Comparison of ENCODE assay signal across 15 cellular contexts in genomic region chr19:933553-933882, GRCh38. TPM values are rescaled to one million over a fixed set of nuclear protein-coding genes. Genes with fewer than 3 reads are reported as not detected.
DNase-seq lines count a peak whose midpoint lies in the region; ATAC-seq, FAIRE-seq and TF ChIP-seq lines count a peak whose summit lies in the region.
"Had no signal": no experiment of that assay in that cellular context is flagged by ENCODE, and none has a peak within 500 bp of the region (broad histone marks: within the 10 kb centered on the region; RNA-seq: fewer than 3 reads in every experiment).

No MANE protein-coding gene starts in this region.

- peaks cover 0 to 53% of the 10 kb centered on the region in 2 experiments; a peak in 3 of 4 replicates for H3K79me2 ChIP-seq in H1 (ENCODE audit: control insufficient read depth in 1 of 2, insufficient read depth in 2 of 2, low read length in 2 of 2)

- H3K23me2 ChIP-seq in H1 (ENCODE audit: low read depth, low read length), result no peaks in the 10 kb centered on the region

- no peak for TF ChIP-seq EP300 in H1 (IDR thresholded peaks at IDR 0.05; ENCODE audit: borderline replicate concordance in 1 of 2, low read depth in 2 of 2, low read length in 2 of 2)

- no peak overlapping the region for H3K9ac ChIP-seq in H1 (replicated peaks in 1 of 4; ENCODE audit: extremely low read depth in 1 of 4, low read depth in 3 of 4, low read length in 3 of 4)

- H2BK5ac ChIP-seq in H1 (ENCODE audit: low read depth, low read length), result peak overlapping the region; percentile 66; the same call in 1 of the 2 replicates

- peaks cover 12% of the 10 kb centered on the region for H3K36me3 Mint-ChIP-seq in osteocyte (ENCODE audit: unreplicated experiment)
- peaks cover 29% of the 10 kb centered on the region for H3K36me3 Mint-ChIP-seq in activated T-helper 17 cell treated with anti-CD3 and anti-CD28 coated beads, Interleukin-2, amount 50 U/mL, for 72 hours (ENCODE audit: low read depth)

- no peak overlapping the region for H2AK5ac ChIP-seq in H1 (ENCODE audit: low read depth, low read length)

- in situ Hi-C loops in Panc1 (cut with HindIII; ENCODE audit: low pct_unique_long_range_greater_than_20kb, low sequenced_read_pairs), result no loop called here

- H3K4me3 ChIP-seq in AG04450 (ENCODE audit: low read depth, low read length) (no peak overlapping the region), Panc1 (ENCODE audit: low read depth in 2 of 2, low read length in 2 of 2) (no peak overlapping the region), H1 (ENCODE audit: extremely low read depth in 1 of 4, insufficient read depth in 2 of 4, low read depth in 3 of 4, low read length in 4 of 4) (no peak overlapping the region)

- no peak overlapping the region for H3K23ac ChIP-seq in H1 (ENCODE audit: insufficient read length)

- H3K4ac ChIP-seq in H1 (replicated peaks; ENCODE audit: insufficient read length, low read depth, low read length), result no peak overlapping the region

- H3K14ac ChIP-seq in H1 (ENCODE audit: insufficient read length), result no peak overlapping the region

- no TSS peak for BruUV-seq in Panc1 (replicated peaks; lab: Mats Ljungman, UMichigan)

- H3K9me3 Mint-ChIP-seq in osteocyte (ENCODE audit: unreplicated experiment), result no peaks in the 10 kb centered on the region
- no peaks in the 10 kb centered on the region for H3K9me3 Mint-ChIP-seq in activated T-helper 17 cell treated with anti-CD3 and anti-CD28 coated beads, Interleukin-2, amount 50 U/mL, for 72 hours
- H3K9me3 Mint-ChIP-seq: activated naive CD4-positive, alpha-beta T cell treated with anti-CD3 and anti-CD28 coated beads for 36 hours; stimulated activated naive CD8-positive, alpha-beta T cell treated with anti-CD3 and anti-CD28 coated beads, Interleukin-15, Interleukin-2, amounts not matched to agents 100 ng/mL and 50 ng/mL, for 24 hours had no signal

- H3K4me1 Mint-ChIP-seq in osteocyte (ENCODE audit: unreplicated experiment), result peaks cover 43% of the 10 kb centered on the region
- peaks cover 4% of the 10 kb centered on the region for H3K4me1 Mint-ChIP-seq in activated T-helper 17 cell treated with anti-CD3 and anti-CD28 coated beads, Interleukin-2, amount 50 U/mL, for 72 hours

- H2AFZ ChIP-seq in H1 (ENCODE audit: low read length), result no peak overlapping the region

- H4K8ac ChIP-seq in H1 (ENCODE audit: extremely low read depth, insufficient read depth, low read length), result peak overlapping the region; percentile 29; the same call in 1 of the 2 replicates

- POLR2A ChIA-PET in AG04450 (lab: Yijun Ruan, JAX) (interaction anchor here (0.8 to 2.3 kb wide), 5 partner anchors 28 to 336 kb away, joined by 3 to 11 read pairs (median 4); partner anchors contain the start of genes CIRBP and WDR18), Panc1 (lab: Charles Lee) (no interaction called here), H1 (lab: Charles Lee; ENCODE audit: partially characterized antibody) (interaction anchor here (0.6 to 1.9 kb wide), 6 partner anchors 11 to 130 kb away, joined by 3 to 6 read pairs (median 3); no protein-coding TSS in a partner anchor)

- TF ChIP-seq CTCF in AG04450 (IDR thresholded peaks at IDR 0.05; ENCODE audit: low read depth, low read length) (no peak), Panc1 (IDR thresholded peaks at IDR 0.05) (no peak), H1 (IDR thresholded peaks at IDR 0.05; ENCODE audit: control extremely low read depth in 1 of 3, insufficient read depth in 1 of 3, low read depth in 1 of 3, low read length in 3 of 3) (no peak), osteocyte (IDR thresholded peaks at IDR 0.05) (no peak)

- H3K27me3 ChIP-seq in AG04450 (ENCODE audit: control insufficient read depth, insufficient read depth, low read length), result no peaks in the 10 kb centered on the region
- no peaks in the 10 kb centered on the region for H3K27me3 ChIP-seq in Panc1 (ENCODE audit: control insufficient read depth, insufficient read depth, low read length)
- H3K27me3 ChIP-seq in H1 (replicated peaks in 1 of 4; ENCODE audit: control insufficient read depth in 3 of 4, extremely low read depth in 1 of 4, insufficient read depth in 3 of 4, low read length in 3 of 4), result no peaks in the 10 kb centered on the region

- ATAC-seq in Panc1 (peak; percentile 9), HG02973 (IDR thresholded peaks at IDR 0.05; ENCODE audit: unreplicated experiment) (no peak)
- no peak for ATAC-seq in activated T-helper 17 cell treated with anti-CD3 and anti-CD28 coated beads, Interleukin-2, amount 50 U/mL, for 72 hours (replicated peaks)

- H2BK15ac ChIP-seq in H1 (ENCODE audit: low read length), result no peak overlapping the region

- H3K4me1 ChIP-seq in Panc1 (ENCODE audit: control insufficient read depth, insufficient read depth, low read length), result peaks cover 23% of the 10 kb centered on the region
- H3K4me1 ChIP-seq in H1 (replicated peaks in 1 of 4; ENCODE audit: control insufficient read depth in 3 of 4, insufficient read depth in 4 of 4, low read length in 3 of 4), result peaks cover 0 to 16% (median 5%) of the 10 kb centered on the region in 4 experiments; a peak in 5 of 7 replicates

- H3K18ac ChIP-seq in H1 (ENCODE audit: extremely low read depth, low read length), result no peak overlapping the region; the same call in 1 of the 2 replicates

- CTCF ChIA-PET in AG04450 (lab: Charles Lee), result interaction anchor here (0.5 kb wide), 1 partner anchor 163 kb away, joined by 4 read pairs; no protein-coding TSS in a partner anchor
- CTCF ChIA-PET in Panc1 (lab: Charles Lee), result no interaction called here
- CTCF ChIA-PET in H1 (lab: Charles Lee; ENCODE audit: partially characterized antibody), result interaction anchor here (0.8 to 1.5 kb wide), 3 partner anchors 10 to 48 kb away, joined by 3 read pairs; no protein-coding TSS in a partner anchor

- no peak overlapping the region for H2BK20ac ChIP-seq in H1 (ENCODE audit: low read length)

- peak overlapping the region; percentile 44 for H4K91ac ChIP-seq in H1 (replicated peaks; ENCODE audit: insufficient read length, low read length)

- DNase-seq in AG04450 (ENCODE audit: low read depth, low spot score) (no peak), Panc1 (ENCODE audit: low read depth, low spot score) (no peak), H1 (ENCODE audit: low read depth in 1 of 2, low spot score in 2 of 2) (no peak), osteocyte (ENCODE audit: extremely low spot score, unreplicated experiment) (no peak), NCI-H526 (lab: John Stamatoyannopoulos, UW) (no peak), NCI-H1092 (lab: John Stamatoyannopoulos, UW) (no peak)
- DNase-seq: activated CD4-positive, alpha-beta memory T cell treated with anti-CD3 and anti-CD28 coated beads, Interleukin-2, amount 10 ng/mL, durations not matched to agents 7 days and 5 days; activated naive CD4-positive, alpha-beta T cell treated with anti-CD3 and anti-CD28 coated beads for 36 hours; stimulated activated CD4-positive, alpha-beta T cell treated with anti-CD3 and anti-CD28 coated beads, Interleukin-1b, Interleukin-23, amount 100 ng/mL, for 48 hours had no signal

- H3K36me3 ChIP-seq in Panc1 (ENCODE audit: control insufficient read depth, insufficient read depth, low read length) (no peaks in the 10 kb centered on the region), H1 (ENCODE audit: control insufficient read depth in 2 of 4, insufficient read depth in 4 of 4, low read length in 3 of 4) (peaks cover 3 to 19% (median 12%) of the 10 kb centered on the region in 4 experiments; a peak in 7 of 8 replicates)

- TF ChIP-seq POLR2A in H1 (IDR thresholded peaks at IDR 0.05; ENCODE audit: control extremely low read depth in 1 of 2, low read depth in 2 of 2, low read length in 2 of 2), result no peak

- WGBS in H1 (ENCODE audit: extremely low coverage in 1 of 2, insufficient coverage in 1 of 2, insufficient read length in 1 of 2, insufficient replicate concordance in 2 of 2, low coverage in 1 of 2, low lambda C conversion rate in 2 of 2, missing lambda C conversion rate in 1 of 2), 2 experiments, result 92% methylated on average over 12 of the region's 14 CpGs; no CpG with 5 or more reads in 1 of the 2 experiments

- H3K27ac Mint-ChIP-seq in osteocyte (ENCODE audit: unreplicated experiment), result peak overlapping the region; percentile 65
- H3K27ac Mint-ChIP-seq in activated T-helper 17 cell treated with anti-CD3 and anti-CD28 coated beads, Interleukin-2, amount 50 U/mL, for 72 hours, result no peak overlapping the region
- H3K27ac Mint-ChIP-seq: activated CD4-positive, alpha-beta memory T cell treated with anti-CD3 and anti-CD28 coated beads, Interleukin-2, amount 10 ng/mL, durations not matched to agents 7 days and 5 days; activated naive CD4-positive, alpha-beta T cell treated with anti-CD3 and anti-CD28 coated beads for 36 hours; stimulated activated naive CD8-positive, alpha-beta T cell treated with anti-CD3 and anti-CD28 coated beads, Interleukin-15, Interleukin-2, amounts not matched to agents 100 ng/mL and 50 ng/mL, for 24 hours had no signal

- intact Hi-C loops in Panc1 (cut with micrococcal nuclease; ENCODE audit: unreplicated experiment), result no loop called here

- H2BK120ac ChIP-seq in H1 (replicated peaks; ENCODE audit: low read depth, low read length), result peak overlapping the region; percentile 22

- H2BK12ac ChIP-seq in H1 (ENCODE audit: low read depth, low read length), result no peak overlapping the region

- no peak for TF ChIP-seq RAD21 in H1 (IDR thresholded peaks at IDR 0.05 in 1 of 2, conservative IDR thresholded peaks at IDR 0.05 in 1 of 2; ENCODE audit: low read depth in 2 of 2, low read length in 2 of 2)

- peaks cover 7% of the 10 kb centered on the region; the same call in 1 of the 2 replicates for H3K79me1 ChIP-seq in H1 (ENCODE audit: low read depth, low read length)

- no peak overlapping the region for H3K56ac ChIP-seq in H1 (replicated peaks; ENCODE audit: insufficient read length, low read depth, low read length)

- H3K4me3 Mint-ChIP-seq in osteocyte (ENCODE audit: unreplicated experiment), result no peak overlapping the region
- H3K4me3 Mint-ChIP-seq in activated T-helper 17 cell treated with anti-CD3 and anti-CD28 coated beads, Interleukin-2, amount 50 U/mL, for 72 hours, result no peak overlapping the region
- H3K4me3 Mint-ChIP-seq: stimulated activated naive CD8-positive, alpha-beta T cell treated with anti-CD3 and anti-CD28 coated beads, Interleukin-15, Interleukin-2, amounts not matched to agents 100 ng/mL and 50 ng/mL, for 24 hours had no signal

- no peak overlapping the region for H4K5ac ChIP-seq in H1 (ENCODE audit: insufficient read length, low read depth, low read length)

- peaks cover 3 to 20% of the 10 kb centered on the region in 2 experiments for H4K20me1 ChIP-seq in H1 (replicated peaks in 1 of 2; ENCODE audit: control insufficient read depth in 1 of 2, insufficient read depth in 2 of 2, low read length in 2 of 2)

- peak overlapping the region; percentile 91 for H3K27ac ChIP-seq in AG04450 (ENCODE audit: low read depth, low read length)
- no peak overlapping the region for H3K27ac ChIP-seq in Panc1 (ENCODE audit: low read length)
- 0 out of 2 replicates have a peak overlapping the region, but pooled peaks have one; percentile 39 for H3K27ac ChIP-seq in H1 (ENCODE audit: low read depth, low read length)

- no peak for FAIRE-seq in H1 (lab: Jason Lieb, UNC)
- FAIRE-seq: GM18507 had no signal

- H3K9me3 ChIP-seq in AG04450 (ENCODE audit: control insufficient read depth, insufficient read depth, low read length) (peaks cover 7% of the 10 kb centered on the region; the same call in 1 of the 2 replicates), Panc1 (ENCODE audit: control insufficient read depth, insufficient read depth, low read depth, low read length) (no peaks in the 10 kb centered on the region), H1 (ENCODE audit: insufficient read depth in 2 of 2, low read depth in 1 of 2, low read length in 1 of 2) (no peaks in the 10 kb centered on the region)

- no peaks in the 10 kb centered on the region for H3K27me3 Mint-ChIP-seq in osteocyte (ENCODE audit: unreplicated experiment)
- H3K27me3 Mint-ChIP-seq in activated T-helper 17 cell treated with anti-CD3 and anti-CD28 coated beads, Interleukin-2, amount 50 U/mL, for 72 hours, result no peaks in the 10 kb centered on the region
- H3K27me3 Mint-ChIP-seq: activated CD4-positive, alpha-beta memory T cell treated with anti-CD3 and anti-CD28 coated beads, Interleukin-2, amount 10 ng/mL, durations not matched to agents 7 days and 5 days; stimulated activated naive CD8-positive, alpha-beta T cell treated with anti-CD3 and anti-CD28 coated beads, Interleukin-15, Interleukin-2, amounts not matched to agents 100 ng/mL and 50 ng/mL, for 24 hours had no signal

- no peak overlapping the region for H3K4me2 ChIP-seq in H1 (ENCODE audit: insufficient read depth in 1 of 2, low read depth in 2 of 2, low read length in 2 of 2)

RNA-seq across cellular contexts. Expression of gene ARID3A, which starts 7.7 kb away (rescaled TPM):
- 7.6 and 12.2 TPM in 2 replicates for polyA plus RNA-seq in AG04450 (2011; rRNA removed)
- 29.7 and 32.4 TPM in 2 replicates for polyA minus RNA-seq in AG04450 (2011; rRNA and poly(A)+ RNA removed)
- total RNA-seq in Panc1 (2021; ENCODE audit: unreplicated experiment), result 28.9 TPM
- 27.8 TPM for polyA plus RNA-seq in Panc1 (2012; ENCODE audit: insufficient read length)
- total RNA-seq in H1 (2021; fragmentation: NEBNext Ultra II Directional; extraction: Animal tissue kit (Norgen Biotek cat#: 25700)), result 77.4 and 78.4 TPM in 2 replicates
- 40.5 and 59.3 TPM in 2 replicates for polyA plus RNA-seq in H1 (2011; rRNA removed)
- polyA plus RNA-seq in H1 (2011; cell fraction: cytosol; rRNA removed), result 36.7 TPM
- polyA plus RNA-seq in H1 (2011; cell fraction: nucleus; rRNA removed), result 81.3 TPM
- 54.1 to 64.5 TPM (median 58.9 TPM) in 4 replicates for polyA plus RNA-seq in H1 (2012, experiment 1 of 2)
- 42.7 TPM for polyA plus RNA-seq in H1 (2012, experiment 2 of 2)
- 56.0 TPM for polyA plus RNA-seq in H1 (2013, experiment 1 of 2)
- 52.3 TPM for polyA plus RNA-seq in H1 (2013, experiment 2 of 2)
- 69.0 and 86.2 TPM in 2 replicates for polyA minus RNA-seq in H1 (2011; rRNA and poly(A)+ RNA removed)
- polyA minus RNA-seq in H1 (2011; cell fraction: cytosol; rRNA and poly(A)+ RNA removed), result 101 TPM
- polyA minus RNA-seq in H1 (2011; cell fraction: nucleus; rRNA and poly(A)+ RNA removed), result 66.4 TPM
- total RNA-seq in osteocyte, result 16.8 and 17.0 TPM in 2 replicates
- 10 to 100 TPM; 50.3 to 79.3 TPM for total RNA-seq in activated T-helper 17 cell treated with anti-CD3 and anti-CD28 coated beads, Interleukin-2, amount 50 U/mL, for 72 hours

RNA-seq across cellular contexts. Expression of gene KISS1R, which starts 16.4 kb away (rescaled TPM):
- polyA plus RNA-seq in AG04450 (2011; rRNA removed) (not detected in 2 replicates), H1 (2011; rRNA removed) (2.7 and 5.1 TPM in 2 replicates)
- not detected in 2 replicates for polyA minus RNA-seq in AG04450 (2011; rRNA and poly(A)+ RNA removed)
- total RNA-seq in Panc1 (2021; ENCODE audit: unreplicated experiment) (0.92 TPM), osteocyte (0.47 and 1.7 TPM in 2 replicates)
- 6.5 TPM for polyA plus RNA-seq in Panc1 (2012; ENCODE audit: insufficient read length)
- 2.3 and 2.6 TPM in 2 replicates for total RNA-seq in H1 (2021; fragmentation: NEBNext Ultra II Directional; extraction: Animal tissue kit (Norgen Biotek cat#: 25700))
- polyA plus RNA-seq in H1 (2011; cell fraction: cytosol; rRNA removed), result 3.4 TPM
- polyA plus RNA-seq in H1 (2011; cell fraction: nucleus; rRNA removed), result 10.4 TPM
- polyA plus RNA-seq in H1 (2012, experiment 1 of 2), result 1.2 to 2.3 TPM (median 1.8 TPM) in 4 replicates
- 1.5 TPM for polyA plus RNA-seq in H1 (2012, experiment 2 of 2)
- polyA plus RNA-seq in H1 (2013, experiment 1 of 2), result 3.0 TPM
- 2.4 TPM for polyA plus RNA-seq in H1 (2013, experiment 2 of 2)
- 0.32 and 0.68 TPM in 2 replicates for polyA minus RNA-seq in H1 (2011; rRNA and poly(A)+ RNA removed)
- polyA minus RNA-seq in H1 (2011; cell fraction: cytosol; rRNA and poly(A)+ RNA removed), result 0.88 TPM
- polyA minus RNA-seq in H1 (2011; cell fraction: nucleus; rRNA and poly(A)+ RNA removed), result 0.80 TPM
- total RNA-seq in activated T-helper 17 cell treated with anti-CD3 and anti-CD28 coated beads, Interleukin-2, amount 50 U/mL, for 72 hours, result 10 to 100 TPM; 17.5 to 53.1 TPM
- total RNA-seq: dermis blood vessel endothelial cell had no signal

RNA-seq across cellular contexts. Expression of gene R3HDM4, which starts 20.5 kb away (rescaled TPM):
- polyA plus RNA-seq in AG04450 (2011; rRNA removed), result 24.0 and 30.9 TPM in 2 replicates
- 16.4 and 20.4 TPM in 2 replicates for polyA minus RNA-seq in AG04450 (2011; rRNA and poly(A)+ RNA removed)
- total RNA-seq in Panc1 (2021; ENCODE audit: unreplicated experiment), result 43.5 TPM
- 39.7 TPM for polyA plus RNA-seq in Panc1 (2012; ENCODE audit: insufficient read length)
- total RNA-seq in H1 (2021; fragmentation: NEBNext Ultra II Directional; extraction: Animal tissue kit (Norgen Biotek cat#: 25700)), result 76.1 and 76.8 TPM in 2 replicates
- polyA plus RNA-seq in H1 (2011; rRNA removed), result 102 and 151 TPM in 2 replicates
- 65.9 TPM for polyA plus RNA-seq in H1 (2011; cell fraction: cytosol; rRNA removed)
- 119 TPM for polyA plus RNA-seq in H1 (2011; cell fraction: nucleus; rRNA removed)
- polyA plus RNA-seq in H1 (2012, experiment 1 of 2), result 45.6 to 106 TPM (median 70.3 TPM) in 4 replicates
- 76.6 TPM for polyA plus RNA-seq in H1 (2012, experiment 2 of 2)
- 118 TPM for polyA plus RNA-seq in H1 (2013, experiment 1 of 2)
- polyA plus RNA-seq in H1 (2013, experiment 2 of 2), result 105 TPM
- 24.5 and 26.8 TPM in 2 replicates for polyA minus RNA-seq in H1 (2011; rRNA and poly(A)+ RNA removed)
- polyA minus RNA-seq in H1 (2011; cell fraction: cytosol; rRNA and poly(A)+ RNA removed), result 31.3 TPM
- polyA minus RNA-seq in H1 (2011; cell fraction: nucleus; rRNA and poly(A)+ RNA removed), result 24.6 TPM
- total RNA-seq in osteocyte, result 61.1 and 63.5 TPM in 2 replicates
- total RNA-seq in activated T-helper 17 cell treated with anti-CD3 and anti-CD28 coated beads, Interleukin-2, amount 50 U/mL, for 72 hours, result 10 to 100 TPM; 78.5 to 79.3 TPM

RNA-seq across cellular contexts. Expression of gene RNU6-9, which starts 40.2 kb away (rescaled TPM):
- polyA plus RNA-seq in AG04450 (2011; rRNA removed) (not detected in 2 replicates), H1 (2011; rRNA removed) (not detected in 2 replicates)
- polyA minus RNA-seq in AG04450 (2011; rRNA and poly(A)+ RNA removed), result under 0.01 TPM in 1 of 2 replicates, not detected in the other
- total RNA-seq in Panc1 (2021; ENCODE audit: unreplicated experiment) (not detected), osteocyte (not detected in 2 replicates)
- polyA plus RNA-seq in Panc1 (2012; ENCODE audit: insufficient read length), result not detected
- not detected in 2 replicates for total RNA-seq in H1 (2021; fragmentation: NEBNext Ultra II Directional; extraction: Animal tissue kit (Norgen Biotek cat#: 25700))
- polyA plus RNA-seq in H1 (2011; cell fraction: cytosol; rRNA removed), result not detected
- polyA plus RNA-seq in H1 (2011; cell fraction: nucleus; rRNA removed), result not detected
- polyA plus RNA-seq in H1 (2012, experiment 1 of 2), result not detected in 4 replicates
- polyA plus RNA-seq in H1 (2012, experiment 2 of 2), result not detected
- not detected for polyA plus RNA-seq in H1 (2013, experiment 1 of 2)
- not detected for polyA plus RNA-seq in H1 (2013, experiment 2 of 2)
- polyA minus RNA-seq in H1 (2011; rRNA and poly(A)+ RNA removed), result under 0.01 TPM in 1 of 2 replicates, not detected in the other
- polyA minus RNA-seq in H1 (2011; cell fraction: cytosol; rRNA and poly(A)+ RNA removed), result not detected
- polyA minus RNA-seq in H1 (2011; cell fraction: nucleus; rRNA and poly(A)+ RNA removed), result not detected
- not detected for total RNA-seq in activated T-helper 17 cell treated with anti-CD3 and anti-CD28 coated beads, Interleukin-2, amount 50 U/mL, for 72 hours
- total RNA-seq: activated CD4-positive, alpha-beta memory T cell treated with anti-CD3 and anti-CD28 coated beads, Interleukin-2, amount 10 ng/mL, durations not matched to agents 7 days and 5 days; activated naive CD4-positive, alpha-beta T cell treated with anti-CD3 and anti-CD28 coated beads for 36 hours; dermis blood vessel endothelial cell; mucosa of gallbladder had no signal

RNA-seq across cellular contexts. Expression of gene MED16, which starts 40.5 kb away (rescaled TPM):
- polyA plus RNA-seq in AG04450 (2011; rRNA removed) (22.7 and 31.7 TPM in 2 replicates), H1 (2011; rRNA removed) (67.2 and 134 TPM in 2 replicates)
- polyA minus RNA-seq in AG04450 (2011; rRNA and poly(A)+ RNA removed), result 22.3 and 29.1 TPM in 2 replicates
- total RNA-seq in Panc1 (2021; ENCODE audit: unreplicated experiment) (39.5 TPM), osteocyte (69.3 and 72.3 TPM in 2 replicates)
- polyA plus RNA-seq in Panc1 (2012; ENCODE audit: insufficient read length), result 58.1 TPM
- total RNA-seq in H1 (2021; fragmentation: NEBNext Ultra II Directional; extraction: Animal tissue kit (Norgen Biotek cat#: 25700)), result 51.0 and 55.9 TPM in 2 replicates
- 48.2 TPM for polyA plus RNA-seq in H1 (2011; cell fraction: cytosol; rRNA removed)
- 64.8 TPM for polyA plus RNA-seq in H1 (2011; cell fraction: nucleus; rRNA removed)
- polyA plus RNA-seq in H1 (2012, experiment 1 of 2), result 29.8 to 51.8 TPM (median 46.8 TPM) in 4 replicates
- polyA plus RNA-seq in H1 (2012, experiment 2 of 2), result 56.1 TPM
- polyA plus RNA-seq in H1 (2013, experiment 1 of 2), result 21.0 TPM
- polyA plus RNA-seq in H1 (2013, experiment 2 of 2), result 20.8 TPM
- 22.8 and 26.1 TPM in 2 replicates for polyA minus RNA-seq in H1 (2011; rRNA and poly(A)+ RNA removed)
- polyA minus RNA-seq in H1 (2011; cell fraction: cytosol; rRNA and poly(A)+ RNA removed), result 72.5 TPM
- 38.6 TPM for polyA minus RNA-seq in H1 (2011; cell fraction: nucleus; rRNA and poly(A)+ RNA removed)
- total RNA-seq in activated T-helper 17 cell treated with anti-CD3 and anti-CD28 coated beads, Interleukin-2, amount 50 U/mL, for 72 hours, result 10 to 100 TPM; 60.4 to 64.1 TPM
